ENCODE assay signal across 17 cellular contexts in the genomic region with DNA sequence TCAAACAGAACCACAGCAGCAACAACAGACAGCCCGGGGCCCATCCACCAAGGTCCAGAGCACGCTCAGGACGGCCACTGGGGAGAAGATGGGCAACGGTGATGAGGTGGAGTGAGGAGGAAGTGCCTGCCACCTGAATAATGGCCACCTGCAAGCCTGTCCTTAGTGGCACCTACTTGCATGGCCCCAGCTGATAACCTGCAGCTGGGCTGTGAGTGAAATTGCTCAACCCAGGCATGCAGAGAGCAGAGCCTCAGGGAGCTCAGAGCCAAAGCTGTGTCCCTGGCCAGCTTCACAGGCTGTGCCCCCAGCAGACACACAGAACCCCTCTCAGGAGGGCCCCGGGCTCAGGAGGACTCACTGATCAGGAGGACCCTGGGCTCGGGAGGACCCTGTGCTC.
DNase-seq lines count a peak whose midpoint lies in the region; ATAC-seq and TF ChIP-seq lines count a peak whose summit lies in the region.
"Had no signal": no experiment of that assay in that cellular context is flagged by ENCODE, and none has a peak within 500 bp of the region (broad histone marks: within the 10 kb centered on the region; RNA-seq: fewer than 3 reads in every experiment).

No MANE protein-coding gene starts in this region.

- DNase-seq in OCI-LY7 (ENCODE audit: low spot score) (peak; percentile 52), neuronal stem cell (ENCODE audit: low spot score) (no peak), mammary epithelial cell (no peak), omental fat pad (ENCODE audit: low spot score) (no peak)
- no peak for DNase-seq in activated CD4-positive, alpha-beta T cell treated with anti-CD3 and anti-CD28 coated beads for 1 hour
- DNase-seq: ACHN; BE2C; CD4-positive, alpha-beta memory T cell; DMS153; DMS79; GF-D8; GOT3; H9 had no signal

- H4K91ac ChIP-seq in neuronal stem cell (ENCODE audit: low read depth, low read length, poor library complexity) = no peak overlapping the region

- no peak overlapping the region for H4K8ac ChIP-seq in neuronal stem cell (ENCODE audit: low read depth, low read length)

- CTCF ChIA-PET in OCI-LY7 (lab: Charles Lee; ENCODE audit: unreplicated experiment) = no interaction called here
- CTCF ChIA-PET in mammary epithelial cell (lab: Charles Lee; ENCODE audit: low non-redundant PET) = no interaction called here

- no peak overlapping the region for H2BK12ac ChIP-seq in neuronal stem cell (ENCODE audit: low read length)

- H3K27ac ChIP-seq in BLaER1 = no peak overlapping the region
- no peak overlapping the region for H3K27ac ChIP-seq in BLaER1 treated with 17β-estradiol and CSF1 and Interleukin-3, amounts not matched to agents 10 nM and 100 nM
- no peak overlapping the region for H3K27ac ChIP-seq in OCI-LY7 (ENCODE audit: low read depth, low read length, poor library complexity, severe bottlenecking)
- no peak overlapping the region for H3K27ac ChIP-seq in neuronal stem cell (replicated peaks; ENCODE audit: low read length)
- no peak overlapping the region for H3K27ac ChIP-seq in mammary epithelial cell (ENCODE audit: insufficient read depth, low read depth, low read length)
- H3K27ac ChIP-seq: KMS-11 had no signal

- H3K23ac ChIP-seq in neuronal stem cell (ENCODE audit: low read depth, low read length, poor library complexity) = peak overlapping the region; percentile 22

- H3K9me3 ChIP-seq in BLaER1 (peaks cover 14% of the 10 kb centered on the region), OCI-LY7 (ENCODE audit: low read length) (peaks cover 5% of the 10 kb centered on the region; the same call in 1 of the 2 replicates), neuronal stem cell (replicated peaks in 1 of 2; ENCODE audit: control insufficient read depth in 2 of 2, insufficient read depth in 1 of 2, low read depth in 1 of 2, low read length in 2 of 2) (peaks cover 0 to 7% of the 10 kb centered on the region in 2 donors), mammary epithelial cell (replicated peaks; ENCODE audit: insufficient read depth, low read length) (peaks cover 4% of the 10 kb centered on the region)
- H3K9me3 ChIP-seq in BLaER1 treated with 17β-estradiol and CSF1 and Interleukin-3, amounts not matched to agents 10 nM and 100 nM (replicated peaks in 1 of 11) = peaks cover 12 to 24% (median 15%) of the 10 kb centered on the region in 11 experiments
- H3K9me3 ChIP-seq: BE2C had no signal

- dilution Hi-C loops in mammary epithelial cell (cut with HindIII; ENCODE audit: low sequenced_read_pairs) = loop anchor here (5.0 kb wide), 1 partner anchor 74 kb away; no protein-coding TSS in a partner anchor

- no peaks in the 10 kb centered on the region for H4K20me1 ChIP-seq in BLaER1
- peaks cover 0 to 24% (median 0%) of the 10 kb centered on the region in 11 experiments; a peak in 7 of 22 replicates for H4K20me1 ChIP-seq in BLaER1 treated with 17β-estradiol and CSF1 and Interleukin-3, amounts not matched to agents 10 nM and 100 nM
- no peaks in the 10 kb centered on the region for H4K20me1 ChIP-seq in OCI-LY7 (ENCODE audit: insufficient read depth, low read length)
- H4K20me1 ChIP-seq in mammary epithelial cell (ENCODE audit: insufficient read depth, low read length) = no peaks in the 10 kb centered on the region

- H3K4me2 ChIP-seq in BLaER1 = peak overlapping the region; percentile 13; the same call in 1 of the 2 replicates
- peak overlapping the region in 6 of 11 experiments; percentile 9 to 95 (median 52); a peak in 8 of 22 replicates for H3K4me2 ChIP-seq in BLaER1 treated with 17β-estradiol and CSF1 and Interleukin-3, amounts not matched to agents 10 nM and 100 nM
- no peak overlapping the region for H3K4me2 ChIP-seq in OCI-LY7 (ENCODE audit: low read length)
- H3K4me2 ChIP-seq in neuronal stem cell (ENCODE audit: insufficient read depth, low read length, poor library complexity, severe bottlenecking) = no peak overlapping the region
- no peak overlapping the region for H3K4me2 ChIP-seq in mammary epithelial cell (ENCODE audit: insufficient read depth, low read depth, low read length)
- H3K4me2 ChIP-seq: KMS-11 had no signal

- BruUV-seq in OCI-LY7 (replicated peaks; lab: Mats Ljungman, UMichigan) (no TSS peak), mammary epithelial cell (replicated peaks; lab: Mats Ljungman, UMichigan) (no TSS peak)

- peak overlapping the region; percentile 81 for H3K18ac ChIP-seq in neuronal stem cell (ENCODE audit: low read length)

- H3K27me3 ChIP-seq in BLaER1 (no peaks in the 10 kb centered on the region; the same call in 1 of the 2 replicates), neuronal stem cell (ENCODE audit: control insufficient read depth in 3 of 3, insufficient read depth in 3 of 3, low read depth in 1 of 3, low read length in 3 of 3) (peaks cover 0 to 40% (median 2%) of the 10 kb centered on the region in 3 experiments), mammary epithelial cell (ENCODE audit: insufficient read depth, low read length) (no peaks in the 10 kb centered on the region)
- H3K27me3 ChIP-seq in BLaER1 treated with 17β-estradiol and CSF1 and Interleukin-3, amounts not matched to agents 10 nM and 100 nM = peaks cover 0 to 22% (median 12%) of the 10 kb centered on the region in 11 experiments; a peak in 16 of 22 replicates
- H3K27me3 ChIP-seq: BE2C had no signal

- TF ChIP-seq CTCF in OCI-LY7 (conservative IDR thresholded peaks at IDR 0.05; ENCODE audit: low read length) = no peak
- no peak for TF ChIP-seq CTCF in mammary epithelial cell (conservative IDR thresholded peaks at IDR 0.05 in 1 of 2, IDR thresholded peaks at IDR 0.05 in 1 of 2; ENCODE audit: extremely low read depth in 1 of 2, insufficient read depth in 1 of 2, low read depth in 1 of 2, low read length in 2 of 2)
- no peak for TF ChIP-seq CTCF in omental fat pad (IDR thresholded peaks at IDR 0.05)

- no peaks in the 10 kb centered on the region for H3K36me3 ChIP-seq in BLaER1
- H3K36me3 ChIP-seq in BLaER1 treated with 17β-estradiol and CSF1 and Interleukin-3, amounts not matched to agents 10 nM and 100 nM = peaks cover 0 to 5% (median 0%) of the 10 kb centered on the region in 11 experiments; a peak in 1 of 22 replicates
- H3K36me3 ChIP-seq in OCI-LY7 (ENCODE audit: insufficient read depth, low read length) = no peaks in the 10 kb centered on the region; the same call in 1 of the 2 replicates
- no peaks in the 10 kb centered on the region for H3K36me3 ChIP-seq in neuronal stem cell (replicated peaks in 1 of 2; ENCODE audit: control insufficient read depth in 2 of 2, insufficient read depth in 2 of 2, low read length in 2 of 2)
- H3K36me3 ChIP-seq in mammary epithelial cell (ENCODE audit: insufficient read depth, low read length) = no peaks in the 10 kb centered on the region
- H3K36me3 ChIP-seq: BE2C had no signal

- ATAC-seq in omental fat pad (ENCODE audit: low FRiP score) = no peak
- ATAC-seq: GM12878 had no signal

- no peaks in the 10 kb centered on the region for H3K9me2 ChIP-seq in OCI-LY7 (ENCODE audit: insufficient read depth, low read length)

- no peak overlapping the region for H2BK120ac ChIP-seq in neuronal stem cell (ENCODE audit: low read depth, low read length)

- no peak overlapping the region for H2BK15ac ChIP-seq in neuronal stem cell (ENCODE audit: low read length)

- H2AFZ ChIP-seq in OCI-LY7 (ENCODE audit: low read length) = no peak overlapping the region
- no peak overlapping the region for H2AFZ ChIP-seq in neuronal stem cell (ENCODE audit: low read length)
- no peak overlapping the region for H2AFZ ChIP-seq in mammary epithelial cell (ENCODE audit: low read depth, low read length)

- H2AK5ac ChIP-seq in neuronal stem cell (ENCODE audit: low read depth, low read length) = no peak overlapping the region

- no peaks in the 10 kb centered on the region for H3K79me1 ChIP-seq in neuronal stem cell (ENCODE audit: low read depth, low read length)

- H3K79me2 ChIP-seq in OCI-LY7 (ENCODE audit: insufficient read depth, low read depth, low read length) (no peaks in the 10 kb centered on the region), mammary epithelial cell (ENCODE audit: insufficient read depth, low read length) (no peaks in the 10 kb centered on the region)

- no peak overlapping the region for H3K4ac ChIP-seq in neuronal stem cell (ENCODE audit: low read length)

- peaks cover 71% of the 10 kb centered on the region for H3K4me1 ChIP-seq in BLaER1
- H3K4me1 ChIP-seq in BLaER1 treated with 17β-estradiol and CSF1 and Interleukin-3, amounts not matched to agents 10 nM and 100 nM = peaks cover 14 to 70% (median 63%) of the 10 kb centered on the region in 10 experiments; a peak in 18 of 20 replicates
- peaks cover 72% of the 10 kb centered on the region for H3K4me1 ChIP-seq in OCI-LY7 (ENCODE audit: insufficient read depth, low read length, poor library complexity, severe bottlenecking)
- H3K4me1 ChIP-seq in neuronal stem cell (ENCODE audit: control insufficient read depth in 2 of 2, insufficient read depth in 1 of 2, low read depth in 1 of 2, low read length in 2 of 2) = peaks cover 6 to 16% of the 10 kb centered on the region in 2 donors
- no peaks in the 10 kb centered on the region for H3K4me1 ChIP-seq in mammary epithelial cell (ENCODE audit: insufficient read depth, low read length)

- intact Hi-C loops in OCI-LY7 (cut with micrococcal nuclease; ENCODE audit: unreplicated experiment) (no loop called here), mammary epithelial cell (cut with micrococcal nuclease) (no loop called here)

- H3K9ac ChIP-seq in BLaER1 (no peak overlapping the region), neuronal stem cell (ENCODE audit: low read depth, low read length, poor library complexity) (no peak overlapping the region), mammary epithelial cell (ENCODE audit: insufficient read depth, low read length) (no peak overlapping the region)
- H3K9ac ChIP-seq in BLaER1 treated with 17β-estradiol and CSF1 and Interleukin-3, amounts not matched to agents 10 nM and 100 nM = no peak overlapping the region
- H3K9ac ChIP-seq: KMS-11 had no signal

- WGBS in neuronal stem cell (ENCODE audit: extremely low coverage in 2 of 2, insufficient read length in 2 of 2, insufficient replicate concordance in 1 of 2), 2 donors = no CpG with 5 or more reads among the region's 6 CpGs
- WGBS in mammary epithelial cell (ENCODE audit: low coverage, missing lambda C conversion rate) = 20% methylated on average over 1 of the region's 6 CpGs

- POLR2A ChIA-PET in OCI-LY7 (lab: Charles Lee) = no interaction called here

- H3K14ac ChIP-seq in neuronal stem cell (ENCODE audit: low read length) = no peak overlapping the region

- H2BK5ac ChIP-seq in neuronal stem cell (ENCODE audit: low read length) = no peak overlapping the region

- H3K4me3 ChIP-seq in BLaER1 (no peak overlapping the region), OCI-LY7 (ENCODE audit: low read depth, low read length, poor library complexity, severe bottlenecking) (no peak overlapping the region), neuronal stem cell (ENCODE audit: low read length in 2 of 2) (no peak overlapping the region), mammary epithelial cell (replicated peaks in 1 of 3; ENCODE audit: insufficient read depth in 1 of 3, low read depth in 2 of 3, low read length in 3 of 3) (no peak overlapping the region)
- no peak overlapping the region for H3K4me3 ChIP-seq in BLaER1 treated with 17β-estradiol and CSF1 and Interleukin-3, amounts not matched to agents 10 nM and 100 nM
- H3K4me3 ChIP-seq: GM12878 had no signal

- in situ Hi-C loops in mammary epithelial cell (cut with MboI; ENCODE audit: low sequenced_read_pairs in 2 of 2) = no loop called here

Comparison
In these comparisons a context has a peak if more than half of its experiments do, and no peak if none do; other contexts are left out.
1. H3K4me2 ChIP-seq: peak in BLaER1 (single experiment) and BLaER1 treated with 17β-estradiol and CSF1 and Interleukin-3, amounts not matched to agents 10 nM and 100 nM (6 of 11); none in OCI-LY7 (single experiment), neuronal stem cell (single experiment) and mammary epithelial cell (single experiment).